In the genomic region with DNA sequence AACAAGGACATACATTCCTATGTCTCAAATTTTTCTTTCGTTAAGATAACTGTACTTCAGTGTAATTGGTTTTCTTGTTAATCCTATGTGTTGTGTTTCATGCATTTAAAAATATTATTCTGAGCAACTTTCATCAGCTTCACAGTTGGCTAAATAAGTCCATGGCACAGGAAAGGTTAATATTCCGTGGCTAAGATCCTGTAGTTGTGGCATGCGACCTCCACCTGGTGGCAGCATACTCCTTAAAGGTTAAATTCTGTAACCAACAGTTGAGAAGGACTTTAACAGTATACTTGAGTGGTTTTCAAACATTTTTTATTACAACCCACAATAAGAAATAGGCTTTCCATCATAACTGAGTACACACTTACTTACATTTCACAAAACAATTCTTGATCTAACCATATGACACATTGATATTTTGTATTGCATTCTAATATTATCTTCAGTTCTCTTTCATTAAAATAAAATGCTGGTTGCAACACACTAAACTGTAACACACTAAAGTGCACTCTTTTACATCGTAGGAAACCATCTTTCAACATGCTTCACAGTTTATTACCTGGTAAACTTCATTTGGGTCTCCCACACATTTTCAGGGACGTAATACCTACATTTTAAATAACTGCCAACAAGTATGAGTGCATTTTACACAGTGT, we compare ENCODE assay signal across 8 cellular contexts.
DNase-seq lines count a peak whose midpoint lies in the region; ATAC-seq and TF ChIP-seq lines count a peak whose summit lies in the region.

No MANE protein-coding gene starts in this region.

- H3K9me3 ChIP-seq in testis = no peaks in the 10 kb centered on the region

- H3K4me3 ChIP-seq in NB4 (ENCODE audit: low read depth, low read length) (no peak overlapping the region), testis (no peak overlapping the region)

- intact Hi-C loops in testis (cut with DNase I; ENCODE audit: low total_unique reads) = no loop called here

- peak; percentile 82 for DNase-seq in EH (ENCODE audit: low read depth)
- peak; percentile 74 for DNase-seq in H4 (ENCODE audit: low spot score)
- peak; percentile 80 for DNase-seq in NB4 (ENCODE audit: low read depth)
- peak; percentile 23 to 73 for DNase-seq in SW 1271 (lab: John Stamatoyannopoulos, UW)
- DNase-seq in dermis blood vessel endothelial cell = peak; percentile 87
- DNase-seq in lung microvascular endothelial cell (ENCODE audit: low read depth in 2 of 2) = peak; percentile 83 to 85
- peak; percentile 82 for DNase-seq in testis
- no peak for DNase-seq in stimulated activated naive B cell treated with anti-CD40 and anti-IgM and Interleukin-4, amounts not matched to agents 10 μg/mL and 1 μg/mL and 100 μg/mL, for 72 hours

- H3K4me3 Mint-ChIP-seq in stimulated activated naive B cell treated with anti-CD40 and anti-IgM and Interleukin-4, amounts not matched to agents 10 μg/mL and 1 μg/mL and 100 μg/mL, for 72 hours = no peak overlapping the region

- H3K9me3 Mint-ChIP-seq in stimulated activated naive B cell treated with anti-CD40 and anti-IgM and Interleukin-4, amounts not matched to agents 10 μg/mL and 1 μg/mL and 100 μg/mL, for 72 hours = no peaks in the 10 kb centered on the region

- TF ChIP-seq POLR2A in NB4 (IDR thresholded peaks at IDR 0.05; ENCODE audit: extremely low read depth, insufficient read length) = no peak
- no peak for TF ChIP-seq POLR2A in testis (IDR thresholded peaks at IDR 0.05)

- H3K36me3 ChIP-seq in testis (ENCODE audit: low read depth, missing control alignments) = no peaks in the 10 kb centered on the region

- H3K27ac Mint-ChIP-seq in stimulated activated naive B cell treated with anti-CD40 and anti-IgM and Interleukin-4, amounts not matched to agents 10 μg/mL and 1 μg/mL and 100 μg/mL, for 72 hours = no peak overlapping the region

- H3K4me1 Mint-ChIP-seq in stimulated activated naive B cell treated with anti-CD40 and anti-IgM and Interleukin-4, amounts not matched to agents 10 μg/mL and 1 μg/mL and 100 μg/mL, for 72 hours = peaks cover 25 to 44% of the 10 kb centered on the region in 2 donors

- no peaks in the 10 kb centered on the region for H3K27me3 Mint-ChIP-seq in stimulated activated naive B cell treated with anti-CD40 and anti-IgM and Interleukin-4, amounts not matched to agents 10 μg/mL and 1 μg/mL and 100 μg/mL, for 72 hours

- WGBS in testis, 2 donors = 51 to 53% methylated on average over 5 of the region's 5 CpGs

- peaks cover 7% of the 10 kb centered on the region in 2 donors for H3K36me3 Mint-ChIP-seq in stimulated activated naive B cell treated with anti-CD40 and anti-IgM and Interleukin-4, amounts not matched to agents 10 μg/mL and 1 μg/mL and 100 μg/mL, for 72 hours

- ATAC-seq in stimulated activated naive B cell treated with anti-CD40 and anti-IgM and Interleukin-4, amounts not matched to agents 10 μg/mL and 1 μg/mL and 100 μg/mL, for 72 hours (replicated peaks) = no peak

- TF ChIP-seq CTCF in NB4 (IDR thresholded peaks at IDR 0.05; ENCODE audit: low read depth, low read length) (peak; percentile 82), testis (IDR thresholded peaks at IDR 0.05) (peak; percentile 56 to 84 (median 75))

- peaks cover 8% of the 10 kb centered on the region for H3K4me1 ChIP-seq in testis

- H3K27me3 ChIP-seq in testis = no peaks in the 10 kb centered on the region

- no peak overlapping the region for H3K27ac ChIP-seq in testis
